ENCODE assay signal across 12 cellular contexts in the genomic region with DNA sequence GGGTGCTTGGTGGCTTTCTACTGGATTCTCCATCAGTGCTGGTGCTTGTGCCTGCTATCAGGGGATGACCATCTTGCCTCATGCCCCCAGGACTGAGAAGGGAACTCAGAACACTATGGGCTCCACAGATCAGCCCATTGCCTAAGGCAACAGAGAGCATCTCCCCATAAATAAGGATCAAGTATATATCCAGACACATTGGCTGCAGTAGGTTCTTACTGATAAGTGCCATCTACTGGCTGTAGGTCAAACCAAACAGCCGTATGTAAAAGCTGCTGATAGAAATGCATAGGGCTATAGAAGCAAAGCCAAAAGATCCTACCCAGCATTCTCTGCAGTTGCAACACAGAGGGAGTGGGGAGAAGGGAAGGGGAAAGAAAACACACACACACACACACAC.
A peak's percentile ranks its signal among the peaks of the same experiment; 100 is the strongest.
DNase-seq lines count a peak whose midpoint lies in the region; ATAC-seq, FAIRE-seq and TF ChIP-seq lines count a peak whose summit lies in the region.
"Had no signal": no experiment of that assay in that cellular context is flagged by ENCODE, and none has a peak within 500 bp of the region (broad histone marks: within the 10 kb centered on the region; RNA-seq: fewer than 3 reads in every experiment).

No MANE protein-coding gene starts in this region.

- H3K4me3 Mint-ChIP-seq in natural killer cell = no peak overlapping the region

- H3K9me3 Mint-ChIP-seq in natural killer cell = peaks cover 6 to 11% of the 10 kb centered on the region in 2 donors

- H3K4me1 ChIP-seq in H1 (replicated peaks in 1 of 4; ENCODE audit: control insufficient read depth in 3 of 4, insufficient read depth in 4 of 4, low read length in 3 of 4) = peaks cover 0 to 2% (median 0%) of the 10 kb centered on the region in 4 experiments; a peak in 2 of 7 replicates

- no peak overlapping the region for H3K56ac ChIP-seq in H1 (replicated peaks; ENCODE audit: insufficient read length, low read depth, low read length)

- no peak overlapping the region for H2BK20ac ChIP-seq in H1 (ENCODE audit: low read length)

- H3K4ac ChIP-seq in H1 (replicated peaks; ENCODE audit: insufficient read length, low read depth, low read length) = no peak overlapping the region

- no peak overlapping the region for H4K91ac ChIP-seq in H1 (replicated peaks; ENCODE audit: insufficient read length, low read length)

- no peak overlapping the region for H3K18ac ChIP-seq in H1 (ENCODE audit: extremely low read depth, low read length)

- 45% methylated on average over 1 of the region's 1 CpG; no CpG with 5 or more reads in 1 of the 2 experiments for WGBS in H1 (ENCODE audit: extremely low coverage in 1 of 2, insufficient coverage in 1 of 2, insufficient read length in 1 of 2, insufficient replicate concordance in 2 of 2, low coverage in 1 of 2, low lambda C conversion rate in 2 of 2, missing lambda C conversion rate in 1 of 2), 2 experiments
- WGBS in lower leg skin, 2 donors = 48 to 62% methylated on average over 1 of the region's 1 CpG

- TF ChIP-seq POLR2A in H1 (IDR thresholded peaks at IDR 0.05; ENCODE audit: control extremely low read depth in 1 of 2, low read depth in 2 of 2, low read length in 2 of 2) = no peak
- TF ChIP-seq POLR2A in lower leg skin (IDR thresholded peaks at IDR 0.05) = no peak

- H3K4me2 ChIP-seq in H1 (ENCODE audit: insufficient read depth in 1 of 2, low read depth in 2 of 2, low read length in 2 of 2) = no peak overlapping the region

- no peak overlapping the region for H3K9ac ChIP-seq in H1 (replicated peaks in 1 of 4; ENCODE audit: extremely low read depth in 1 of 4, low read depth in 3 of 4, low read length in 3 of 4)

- no peak for TF ChIP-seq EP300 in H1 (IDR thresholded peaks at IDR 0.05; ENCODE audit: borderline replicate concordance in 1 of 2, low read depth in 2 of 2, low read length in 2 of 2)

- no peak overlapping the region for H2AK5ac ChIP-seq in H1 (ENCODE audit: low read depth, low read length)

- peak; percentile 39 to 62; a peak in 3 of 4 replicates for TF ChIP-seq RAD21 in H1 (IDR thresholded peaks at IDR 0.05 in 1 of 2, conservative IDR thresholded peaks at IDR 0.05 in 1 of 2; ENCODE audit: low read depth in 2 of 2, low read length in 2 of 2)

- no peaks in the 10 kb centered on the region for H3K36me3 Mint-ChIP-seq in natural killer cell

- H3K27me3 ChIP-seq in H1 (replicated peaks in 1 of 4; ENCODE audit: control insufficient read depth in 3 of 4, extremely low read depth in 1 of 4, insufficient read depth in 3 of 4, low read length in 3 of 4) = no peaks in the 10 kb centered on the region

- no peaks in the 10 kb centered on the region for H3K36me3 ChIP-seq in H1 (ENCODE audit: control insufficient read depth in 2 of 4, insufficient read depth in 4 of 4, low read length in 3 of 4)

- no peak overlapping the region for H3K27ac ChIP-seq in H1 (ENCODE audit: low read depth, low read length)

- no peak overlapping the region for H4K8ac ChIP-seq in H1 (ENCODE audit: extremely low read depth, insufficient read depth, low read length)

- intact Hi-C loops in natural killer cell (cut with micrococcal nuclease) = no loop called here
- intact Hi-C loops in lower leg skin (cut with DNase I; ENCODE audit: low total_unique reads) = no loop called here

- no peak overlapping the region for H2AFZ ChIP-seq in H1 (ENCODE audit: low read length)

- H2BK12ac ChIP-seq in H1 (ENCODE audit: low read depth, low read length) = no peak overlapping the region

- no peak overlapping the region for H3K4me3 ChIP-seq in Jurkat, Clone E6-1 (ENCODE audit: low read length)
- H3K4me3 ChIP-seq in H1 (ENCODE audit: extremely low read depth in 1 of 4, insufficient read depth in 2 of 4, low read depth in 3 of 4, low read length in 4 of 4) (no peak overlapping the region), lower leg skin (ENCODE audit: low read depth, poor library complexity, severe bottlenecking) (no peak overlapping the region)

- H3K27me3 Mint-ChIP-seq in natural killer cell (ENCODE audit: low read depth in 2 of 2) = no peaks in the 10 kb centered on the region

- H4K20me1 ChIP-seq in H1 (replicated peaks in 1 of 2; ENCODE audit: control insufficient read depth in 1 of 2, insufficient read depth in 2 of 2, low read length in 2 of 2) = no peaks in the 10 kb centered on the region

- H3K23ac ChIP-seq in H1 (ENCODE audit: insufficient read length) = no peak overlapping the region

- TF ChIP-seq CTCF in AG09319 (IDR thresholded peaks at IDR 0.05; ENCODE audit: low read depth, low read length) (peak; percentile 6), H1 (IDR thresholded peaks at IDR 0.05; ENCODE audit: control extremely low read depth in 1 of 3, insufficient read depth in 1 of 3, low read depth in 1 of 3, low read length in 3 of 3) (peak in 2 of 3 experiments; percentile 25 to 53; a peak in 1 of 4 replicates), natural killer cell (IDR thresholded peaks at IDR 0.05) (no peak), lower leg skin (IDR thresholded peaks at IDR 0.05) (no peak)

- DNase-seq in AG09319 (ENCODE audit: extremely low read depth, low read depth) (no peak), H1 (ENCODE audit: low read depth in 1 of 2, low spot score in 2 of 2) (no peak), retina (no peak), natural killer cell (no peak), NCI-H774 (lab: John Stamatoyannopoulos, UW) (no peak), lower leg skin (ENCODE audit: low spot score in 2 of 2) (no peak)
- DNase-seq in Jurkat, Clone E6-1 (ENCODE audit: low read depth, low spot score) = peak; percentile 15
- DNase-seq: activated gamma-delta T cell treated with Interleukin-2 at 50 U/mL for 16 hours, GDM1, left cardiac atrium, NCI-H1105 had no signal

- no peaks in the 10 kb centered on the region for H3K79me1 ChIP-seq in H1 (ENCODE audit: low read depth, low read length)

- H3K4me1 Mint-ChIP-seq in natural killer cell = no peaks in the 10 kb centered on the region

- H3K23me2 ChIP-seq in H1 (ENCODE audit: low read depth, low read length) = no peaks in the 10 kb centered on the region

- no peak overlapping the region for H2BK15ac ChIP-seq in H1 (ENCODE audit: low read length)

- no peak overlapping the region for H3K27ac Mint-ChIP-seq in natural killer cell

- no peaks in the 10 kb centered on the region for H3K9me3 ChIP-seq in H1 (ENCODE audit: insufficient read depth in 2 of 2, low read depth in 1 of 2, low read length in 1 of 2)

- ATAC-seq in GM19035 (IDR thresholded peaks at IDR 0.05; ENCODE audit: unreplicated experiment) (peak; percentile 86), natural killer cell (no peak)
- ATAC-seq: left cardiac atrium had no signal

- POLR2A ChIA-PET in H1 (lab: Charles Lee; ENCODE audit: partially characterized antibody) = interaction anchor here (0.6 to 0.7 kb wide), 2 partner anchors 275 to 966 kb away, joined by 3 read pairs; no protein-coding TSS in a partner anchor

- CTCF ChIA-PET in H1 (lab: Charles Lee; ENCODE audit: partially characterized antibody) = interaction anchor here (0.6 to 2.7 kb wide), 13 partner anchors 10 to 792 kb away, joined by 3 to 24 read pairs (median 4); no protein-coding TSS in a partner anchor

- FAIRE-seq in H1 (lab: Jason Lieb, UNC) = peak; percentile 32

- no peaks in the 10 kb centered on the region for H3K79me2 ChIP-seq in H1 (ENCODE audit: control insufficient read depth in 1 of 2, insufficient read depth in 2 of 2, low read length in 2 of 2)

- H2BK5ac ChIP-seq in H1 (ENCODE audit: low read depth, low read length) = no peak overlapping the region

- H2BK120ac ChIP-seq in H1 (replicated peaks; ENCODE audit: low read depth, low read length) = no peak overlapping the region

- H4K5ac ChIP-seq in H1 (ENCODE audit: insufficient read length, low read depth, low read length) = no peak overlapping the region

- no peak overlapping the region for H3K14ac ChIP-seq in H1 (ENCODE audit: insufficient read length)

TF ChIP-seq in H1, 55 proteins besides CTCF, POLR2A, EP300 and RAD21 (continues in another document):
- TF ChIP-seq, protein P1, sequence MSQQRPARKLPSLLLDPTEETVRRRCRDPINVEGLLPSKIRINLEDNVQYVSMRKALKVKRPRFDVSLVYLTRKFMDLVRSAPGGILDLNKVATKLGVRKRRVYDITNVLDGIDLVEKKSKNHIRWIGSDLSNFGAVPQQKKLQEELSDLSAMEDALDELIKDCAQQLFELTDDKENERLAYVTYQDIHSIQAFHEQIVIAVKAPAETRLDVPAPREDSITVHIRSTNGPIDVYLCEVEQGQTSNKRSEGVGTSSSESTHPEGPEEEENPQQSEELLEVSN (IDR thresholded peaks at IDR 0.05) = no peak
- TF ChIP-seq CREB1 (IDR thresholded peaks at IDR 0.05) (no peak), RNF2 (IDR thresholded peaks at IDR 0.05; ENCODE audit: borderline replicate concordance, low read depth, low read length, missing control alignments, poor library complexity, severe bottlenecking) (no peak), MAFK (IDR thresholded peaks at IDR 0.05; ENCODE audit: low read depth, low read length) (no peak), EGR1 (IDR thresholded peaks at IDR 0.05; ENCODE audit: borderline replicate concordance, low read depth, low read length) (no peak), EZH2 (IDR thresholded peaks at IDR 0.05; ENCODE audit: low read depth, low read length, severe bottlenecking) (no peak), CBX8 (IDR thresholded peaks at IDR 0.05; ENCODE audit: borderline replicate concordance, low read depth, low read length) (no peak), HDAC6 (IDR thresholded peaks at IDR 0.05; ENCODE audit: low read depth, low read length) (no peak), GABPA (IDR thresholded peaks at IDR 0.05; ENCODE audit: borderline replicate concordance, insufficient read depth, low read length) (no peak), SIX5 (IDR thresholded peaks at IDR 0.05; ENCODE audit: low read depth, low read length) (no peak), YY1 (IDR thresholded peaks at IDR 0.05; ENCODE audit: low read depth, low read length) (no peak), TBP (IDR thresholded peaks at IDR 0.05; ENCODE audit: low read depth, low read length) (no peak), GTF2F1 (IDR thresholded peaks at IDR 0.05; ENCODE audit: borderline replicate concordance, low read depth, low read length) (no peak), KDM4A (IDR thresholded peaks at IDR 0.05; ENCODE audit: low read depth, low read length, severe bottlenecking) (no peak), SP1 (IDR thresholded peaks at IDR 0.05; ENCODE audit: low read depth, low read length) (no peak)
- TF ChIP-seq, protein P2, sequence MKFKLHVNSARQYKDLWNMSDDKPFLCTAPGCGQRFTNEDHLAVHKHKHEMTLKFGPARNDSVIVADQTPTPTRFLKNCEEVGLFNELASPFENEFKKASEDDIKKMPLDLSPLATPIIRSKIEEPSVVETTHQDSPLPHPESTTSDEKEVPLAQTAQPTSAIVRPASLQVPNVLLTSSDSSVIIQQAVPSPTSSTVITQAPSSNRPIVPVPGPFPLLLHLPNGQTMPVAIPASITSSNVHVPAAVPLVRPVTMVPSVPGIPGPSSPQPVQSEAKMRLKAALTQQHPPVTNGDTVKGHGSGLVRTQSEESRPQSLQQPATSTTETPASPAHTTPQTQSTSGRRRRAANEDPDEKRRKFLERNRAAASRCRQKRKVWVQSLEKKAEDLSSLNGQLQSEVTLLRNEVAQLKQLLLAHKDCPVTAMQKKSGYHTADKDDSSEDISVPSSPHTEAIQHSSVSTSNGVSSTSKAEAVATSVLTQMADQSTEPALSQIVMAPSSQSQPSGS (IDR thresholded peaks at IDR 0.05; ENCODE audit: low read length) = no peak

Comparison
In these comparisons a context has a peak if more than half of its experiments do, and no peak if none do; other contexts are left out.
1. CTCF ChIP-seq: peak in AG09319 (single experiment) and H1 (2 of 3); none in natural killer cell (single experiment) and lower leg skin (0 of 3).